Comparison of ENCODE assay signal across 28 cellular contexts in the genomic region with DNA sequence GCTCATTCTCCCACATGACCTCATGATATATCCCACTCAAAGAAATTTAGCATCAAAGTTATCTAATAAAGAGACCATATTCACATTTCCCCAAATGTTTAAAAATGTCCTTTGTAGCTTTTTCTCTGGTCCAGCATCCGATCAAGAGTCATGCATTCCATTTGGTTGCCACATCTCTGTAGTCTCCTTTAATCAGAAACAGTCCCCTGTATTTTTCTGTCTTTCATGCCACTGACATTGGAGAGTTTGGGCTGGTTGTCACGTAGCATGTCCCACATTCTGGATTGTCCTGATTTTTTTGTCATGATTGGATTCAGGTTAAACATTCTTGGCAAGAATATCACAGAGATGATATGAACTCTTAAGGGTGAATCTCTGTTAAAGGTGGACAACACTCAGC. TPM values are rescaled to one million over a fixed set of nuclear protein-coding genes. Genes with fewer than 3 reads are reported as not detected.
DNase-seq lines count a peak whose midpoint lies in the region; ATAC-seq and TF ChIP-seq lines count a peak whose summit lies in the region.
"Had no signal": no experiment of that assay in that cellular context is flagged by ENCODE, and none has a peak within 500 bp of the region (broad histone marks: within the 10 kb centered on the region; RNA-seq: fewer than 3 reads in every experiment).

No MANE protein-coding gene starts in this region.

- DNase-seq in AG20443 (ENCODE audit: low spot score) (peak; percentile 71), HS-5 (ENCODE audit: low read depth) (peak; percentile 31), fibroblast of gingiva (ENCODE audit: low read depth) (peak; percentile 65), progenitor cell of endocrine pancreas (ENCODE audit: low spot score, unreplicated experiment) (no peak), NCI-H446 (lab: John Stamatoyannopoulos, UW) (no peak), NCI-H774 (lab: John Stamatoyannopoulos, UW) (no peak), suprapubic skin (ENCODE audit: low spot score in 2 of 2) (no peak)
- DNase-seq: activated CD4-positive, alpha-beta T cell treated with anti-CD3 and anti-CD28 coated beads for 4 hours; activated CD8-positive, alpha-beta memory T cell treated with anti-CD3 and anti-CD28 coated beads for 24 hours; activated T-cell treated with anti-CD3 and anti-CD28 coated beads for 4 hours; BE2C; H9; heart right ventricle; kidney glomerular epithelial cell; midbrain; naive B cell; NCI-H1694; posterior cingulate gyrus; RPMI8226; SJCRH30; stimulated activated CD4-positive, alpha-beta T cell treated with anti-CD3 and anti-CD28 coated beads, Interleukin-4, amount 100 ng/mL, for 4 hours; T-helper 9 cell; upper lobe of right lung; WERI-Rb-1 had no signal

- H3K36me3 ChIP-seq in suprapubic skin = no peaks in the 10 kb centered on the region
- H3K36me3 ChIP-seq: BE2C, heart right ventricle, SJCRH30, upper lobe of right lung, WERI-Rb-1 had no signal

- no peaks in the 10 kb centered on the region for H3K9me3 ChIP-seq in suprapubic skin
- H3K9me3 ChIP-seq: A549, BE2C, heart right ventricle, SJCRH30, upper lobe of right lung had no signal

- H3K9me3 Mint-ChIP-seq in progenitor cell of endocrine pancreas (ENCODE audit: low read depth) = peaks cover 6% of the 10 kb centered on the region
- H3K9me3 Mint-ChIP-seq: activated naive CD4-positive, alpha-beta T cell treated with anti-CD3 and anti-CD28 coated beads, Interleukin-2, amount 50 U/mL, for 72 hours; H9; naive B cell had no signal

- no peak overlapping the region for H3K27ac ChIP-seq in suprapubic skin
- H3K27ac ChIP-seq: A549, SJCRH30, upper lobe of right lung, WERI-Rb-1 had no signal

- no peaks in the 10 kb centered on the region for H3K36me3 Mint-ChIP-seq in progenitor cell of endocrine pancreas (ENCODE audit: insufficient read depth)
- H3K36me3 Mint-ChIP-seq: activated naive CD4-positive, alpha-beta T cell treated with anti-CD3 and anti-CD28 coated beads, Interleukin-2, amount 50 U/mL, for 72 hours had no signal

- no peak overlapping the region for H3K4me3 ChIP-seq in suprapubic skin
- H3K4me3 ChIP-seq: A549, heart right ventricle, SJCRH30, upper lobe of right lung had no signal

- no peaks in the 10 kb centered on the region for H3K27me3 ChIP-seq in suprapubic skin
- H3K27me3 ChIP-seq: BE2C, heart right ventricle, SJCRH30, upper lobe of right lung had no signal

- no peak for ATAC-seq in HG03159 (IDR thresholded peaks at IDR 0.05; ENCODE audit: unreplicated experiment)
- ATAC-seq: A549; activated naive CD4-positive, alpha-beta T cell treated with anti-CD3 and anti-CD28 coated beads, Interleukin-2, amount 50 U/mL, for 72 hours; heart right ventricle; sciatic nerve; upper lobe of right lung had no signal

- peaks cover 6% of the 10 kb centered on the region for H3K4me1 Mint-ChIP-seq in progenitor cell of endocrine pancreas (ENCODE audit: low read depth)
- H3K4me1 Mint-ChIP-seq: naive B cell had no signal

- peaks cover 8% of the 10 kb centered on the region for H3K27me3 Mint-ChIP-seq in progenitor cell of endocrine pancreas

- peak overlapping the region; percentile 1 for H3K27ac Mint-ChIP-seq in progenitor cell of endocrine pancreas
- H3K27ac Mint-ChIP-seq: activated naive CD4-positive, alpha-beta T cell treated with anti-CD3 and anti-CD28 coated beads, Interleukin-2, amount 50 U/mL, for 72 hours; H9; naive B cell had no signal

- peaks cover 24% of the 10 kb centered on the region for H3K4me1 ChIP-seq in suprapubic skin
- H3K4me1 ChIP-seq: A549, BE2C, SJCRH30 had no signal

- H3K4me3 Mint-ChIP-seq in progenitor cell of endocrine pancreas (ENCODE audit: low read depth) = no peak overlapping the region
- H3K4me3 Mint-ChIP-seq: H9, naive B cell had no signal

- no peak for TF ChIP-seq POLR2A in suprapubic skin (IDR thresholded peaks at IDR 0.05)

- TF ChIP-seq CTCF in progenitor cell of endocrine pancreas (IDR thresholded peaks at IDR 0.05; ENCODE audit: unreplicated experiment) (no peak), suprapubic skin (IDR thresholded peaks at IDR 0.05) (no peak)

- no peak for TF ChIP-seq EP300 in suprapubic skin (IDR thresholded peaks at IDR 0.05)

- 52% methylated on average over 2 of the region's 2 CpGs for WGBS in suprapubic skin

RNA-seq across cellular contexts. Expression of a gene that starts 55.7 kb away (rescaled TPM):
- total RNA-seq in progenitor cell of endocrine pancreas (106 and 109 TPM in 2 replicates), suprapubic skin (100 to 1,000 TPM in 1 of 4 donors, 10 to 100 TPM in 3; 49.9 to 114 (median 64.5) TPM)

RNA-seq across cellular contexts. Expression of a gene that starts 55.9 kb away (rescaled TPM):
- total RNA-seq in progenitor cell of endocrine pancreas = 20.3 and 24.6 TPM in 2 replicates
- total RNA-seq in suprapubic skin = 10 to 100 TPM; 30.2 to 68.1 (median 32.8) TPM

Comparison
In these comparisons a context has a peak if more than half of its experiments do, and no peak if none do; other contexts are left out.
1. DNase-seq: peak in AG20443 (single experiment), HS-5 (single experiment) and fibroblast of gingiva (single experiment); none in progenitor cell of endocrine pancreas (single experiment), NCI-H446 (0 of 2), NCI-H774 (single experiment) and suprapubic skin (0 of 2).